In the genomic region with DNA sequence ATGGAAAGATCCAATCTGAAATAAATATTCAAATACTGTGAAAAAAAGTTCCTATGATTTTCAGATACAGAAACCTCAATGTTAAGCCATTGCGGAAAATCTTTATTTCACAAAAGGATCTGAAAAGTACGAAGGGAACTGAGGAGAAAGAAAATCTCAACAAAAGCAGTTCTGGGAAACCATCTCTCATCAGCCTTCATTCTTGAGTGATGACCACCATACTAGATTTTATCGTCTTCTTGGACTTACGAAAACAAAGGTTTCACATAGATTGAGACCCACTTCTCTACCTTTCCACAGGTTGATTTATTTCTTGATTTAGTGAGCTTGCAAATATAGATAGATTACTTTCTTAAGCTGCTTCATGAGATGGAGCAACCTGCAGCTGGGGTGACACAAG, we compare ENCODE assay signal across 36 cellular contexts.
A peak's percentile ranks its signal among the peaks of the same experiment; 100 is the strongest.
DNase-seq lines count a peak whose midpoint lies in the region; ATAC-seq, FAIRE-seq and TF ChIP-seq lines count a peak whose summit lies in the region.
"Had no signal": no experiment of that assay in that cellular context is flagged by ENCODE, and none has a peak within 500 bp of the region (broad histone marks: within the 10 kb centered on the region; RNA-seq: fewer than 3 reads in every experiment).

No MANE protein-coding gene starts in this region.

- peak overlapping the region; percentile 33 for H2BK12ac ChIP-seq in trophoblast cell (ENCODE audit: low read length)

- no peaks in the 10 kb centered on the region; a peak in 2 of 5 replicates for H3K4me1 ChIP-seq in K562 (replicated peaks in 1 of 2; ENCODE audit: control insufficient read depth in 2 of 2, insufficient read depth in 2 of 2, low read length in 2 of 2)
- H3K4me1 ChIP-seq in mesendoderm (ENCODE audit: control insufficient read depth, low read depth, low read length): peaks cover 2% of the 10 kb centered on the region
- H3K4me1 ChIP-seq in trophoblast cell (ENCODE audit: control insufficient read depth in 1 of 2, insufficient read depth in 2 of 2, low read length in 2 of 2): peaks cover 10 to 11% of the 10 kb centered on the region in 2 experiments
- H3K4me1 ChIP-seq in right atrium auricular region: peaks cover 0 to 12% of the 10 kb centered on the region in 2 donors
- H3K4me1 ChIP-seq in vagina: no peaks in the 10 kb centered on the region
- H3K4me1 ChIP-seq: BE2C; BLaER1; BLaER1 treated with 17β-estradiol and CSF1 and Interleukin-3, amounts not matched to agents 10 nM and 100 nM had no signal

- H3K4me2 ChIP-seq in K562 (ENCODE audit: insufficient read depth, low read length): no peak overlapping the region
- H3K4me2 ChIP-seq in mesendoderm (ENCODE audit: low read length): no peak overlapping the region
- H3K4me2 ChIP-seq in trophoblast cell (ENCODE audit: low read length): no peak overlapping the region
- H3K4me2 ChIP-seq: A549; BLaER1; BLaER1 treated with 17β-estradiol and CSF1 and Interleukin-3, amounts not matched to agents 10 nM and 100 nM had no signal

- no peak overlapping the region for H4K5ac ChIP-seq in mesendoderm (ENCODE audit: low read length)

- H2BK5ac ChIP-seq in mesendoderm (ENCODE audit: low read length): no peak overlapping the region
- H2BK5ac ChIP-seq in trophoblast cell (ENCODE audit: low read depth, low read length, poor library complexity): no peak overlapping the region

- no peak for ATAC-seq in K562
- ATAC-seq: A549; CD8-positive, alpha-beta T cell had no signal

- H3K9me1 ChIP-seq in K562 (ENCODE audit: control insufficient read depth, insufficient read depth, low read length): no peaks in the 10 kb centered on the region

- H2BK120ac ChIP-seq in mesendoderm (ENCODE audit: low read depth, low read length) (peak overlapping the region; percentile 66), trophoblast cell (ENCODE audit: insufficient read depth, low read length, poor library complexity) (peak overlapping the region; percentile 8)

- peaks cover 54% of the 10 kb centered on the region for H3K4me1 Mint-ChIP-seq in mesothelial cell of epicardium
- H3K4me1 Mint-ChIP-seq: B cell; CD14-positive monocyte; CD4-positive, alpha-beta memory T cell; CD4-positive, CD25-positive, alpha-beta regulatory T cell; CD8-positive, alpha-beta memory T cell had no signal

- H3K56ac ChIP-seq in mesendoderm (ENCODE audit: low read length): no peak overlapping the region

- H3K27ac ChIP-seq in K562 (ENCODE audit: extremely low read depth, low read depth, low read length) (no peak overlapping the region), mesendoderm (ENCODE audit: low read depth, low read length) (no peak overlapping the region), trophoblast cell (ENCODE audit: low read depth, low read length) (no peak overlapping the region), right atrium auricular region (no peak overlapping the region), vagina (no peak overlapping the region)
- H3K27ac ChIP-seq: 22Rv1; A549; BLaER1; BLaER1 treated with 17β-estradiol and CSF1 and Interleukin-3, amounts not matched to agents 10 nM and 100 nM; C4-2B had no signal

- intact Hi-C loops in K562 (cut with micrococcal nuclease): loop anchor here (10.0 kb wide), 1 partner anchor 309 kb away; no protein-coding TSS in a partner anchor
- intact Hi-C loops in vagina (cut with DNase I): no loop called here

- H3K4ac ChIP-seq in mesendoderm (ENCODE audit: low read depth, low read length) (no peak overlapping the region), trophoblast cell (ENCODE audit: low read depth, low read length) (no peak overlapping the region)

- no peak overlapping the region for H3K4me3 Mint-ChIP-seq in mesothelial cell of epicardium
- H3K4me3 Mint-ChIP-seq: B cell; CD14-positive monocyte; CD4-positive, alpha-beta memory T cell; CD4-positive, alpha-beta T cell; CD4-positive, CD25-positive, alpha-beta regulatory T cell; CD8-positive, alpha-beta memory T cell; CD8-positive, alpha-beta T cell had no signal

- H3K4me3 ChIP-seq in K562 (no peak overlapping the region), mesendoderm (ENCODE audit: low read length) (no peak overlapping the region), trophoblast cell (ENCODE audit: low read depth, low read length) (no peak overlapping the region), right atrium auricular region (no peak overlapping the region), vagina (no peak overlapping the region)
- H3K4me3 ChIP-seq: A549; BLaER1; BLaER1 treated with 17β-estradiol and CSF1 and Interleukin-3, amounts not matched to agents 10 nM and 100 nM had no signal

- peaks cover 7% of the 10 kb centered on the region for H3K9me3 Mint-ChIP-seq in mesothelial cell of epicardium
- H3K9me3 Mint-ChIP-seq: CD14-positive monocyte; CD4-positive, alpha-beta T cell; CD8-positive, alpha-beta T cell had no signal

- H2AK5ac ChIP-seq in mesendoderm (ENCODE audit: low read length) (no peak overlapping the region), trophoblast cell (ENCODE audit: low read length) (no peak overlapping the region)

- no peak overlapping the region for H3K23ac ChIP-seq in mesendoderm (ENCODE audit: low read length)
- no peak overlapping the region for H3K23ac ChIP-seq in trophoblast cell (ENCODE audit: low read length)

- DNase-seq in K562 (ENCODE audit: extremely low read depth in 1 of 4, low spot score in 3 of 4) (no peak), mesendoderm (no peak), mesothelial cell of epicardium (ENCODE audit: low spot score in 2 of 2, unreplicated experiment in 2 of 2) (no peak), trophoblast cell (peak; percentile 28 to 86), NCI-H2227 (lab: John Stamatoyannopoulos, UW; ENCODE audit: unreplicated experiment) (no peak), GM03348 (ENCODE audit: low spot score) (no peak), right atrium auricular region (ENCODE audit: low spot score) (no peak), vagina (ENCODE audit: extremely low spot score in 2 of 2) (no peak)
- DNase-seq: 8988T; ACHN; AML-193; BE2C; C1 segment of cervical spinal cord; Caco-2; Calu3; CD4-positive, alpha-beta memory T cell; CD4-positive, alpha-beta T cell; CD4-positive, CD25-positive, alpha-beta regulatory T cell; CD8-positive, alpha-beta memory T cell; CD8-positive, alpha-beta T cell; COR-L47; DMS 273 treated with DMSO at 0.1 percent for 48 hours; DMS153; DMS53; DMS79; DMS79 treated with DMSO at 0.1 percent for 48 hours; DND-41 had no signal

- no peak for TF ChIP-seq CTCF in K562 (IDR thresholded peaks at IDR 0.05 in 2 of 3, conservative IDR thresholded peaks at IDR 0.05 in 1 of 3; ENCODE audit: insufficient read depth in 2 of 3, low read depth in 1 of 3, low read length in 3 of 3)
- TF ChIP-seq CTCF in mesothelial cell of epicardium (IDR thresholded peaks at IDR 0.05; ENCODE audit: unreplicated experiment): no peak
- TF ChIP-seq CTCF in right atrium auricular region (IDR thresholded peaks at IDR 0.05): no peak
- no peak for TF ChIP-seq CTCF in vagina (IDR thresholded peaks at IDR 0.05)

- no peak overlapping the region for H3K14ac ChIP-seq in trophoblast cell (ENCODE audit: low read length)

- H3K18ac ChIP-seq in mesendoderm (ENCODE audit: low read length): no peak overlapping the region
- no peak overlapping the region for H3K18ac ChIP-seq in trophoblast cell (ENCODE audit: low read length)

- no peak overlapping the region for H4K12ac ChIP-seq in trophoblast cell (ENCODE audit: low read depth, low read length)

- H3K27me3 Mint-ChIP-seq in mesothelial cell of epicardium (ENCODE audit: low read depth): no peaks in the 10 kb centered on the region
- H3K27me3 Mint-ChIP-seq: B cell; CD4-positive, alpha-beta T cell; CD4-positive, CD25-positive, alpha-beta regulatory T cell had no signal

- H3K9me3 ChIP-seq in K562 (replicated peaks; ENCODE audit: control insufficient read depth, insufficient read depth, low read depth, low read length) (no peaks in the 10 kb centered on the region; the same call in 1 of the 2 replicates), trophoblast cell (ENCODE audit: insufficient read depth, low read depth, low read length) (no peaks in the 10 kb centered on the region), right atrium auricular region (no peaks in the 10 kb centered on the region), vagina (no peaks in the 10 kb centered on the region)
- H3K9me3 ChIP-seq: A549; BE2C; BLaER1; BLaER1 treated with 17β-estradiol and CSF1 and Interleukin-3, amounts not matched to agents 10 nM and 100 nM had no signal

- peaks cover 8% of the 10 kb centered on the region for H3K36me3 Mint-ChIP-seq in mesothelial cell of epicardium
- H3K36me3 Mint-ChIP-seq: CD14-positive monocyte; CD4-positive, alpha-beta memory T cell; CD4-positive, CD25-positive, alpha-beta regulatory T cell; CD8-positive, alpha-beta memory T cell; CD8-positive, alpha-beta T cell had no signal

- no peaks in the 10 kb centered on the region for H3K79me1 ChIP-seq in mesendoderm (ENCODE audit: low read length)
- H3K79me1 ChIP-seq in trophoblast cell (ENCODE audit: low read length): peaks cover 24% of the 10 kb centered on the region

- H2AFZ ChIP-seq in K562 (ENCODE audit: low read depth, low read length) (no peak overlapping the region), trophoblast cell (ENCODE audit: insufficient read depth, low read length, poor library complexity) (no peak overlapping the region)

- no TSS peak for BruUV-seq in K562 (replicated peaks; lab: Mats Ljungman, UMichigan)

- WGBS in K562 (ENCODE audit: insufficient coverage, low coverage, missing lambda C conversion rate): 23% methylated on average over 4 of the region's 4 CpGs
- no CpG with 5 or more reads among the region's 4 CpGs for WGBS in mesendoderm (ENCODE audit: extremely low coverage, insufficient coverage, low lambda C conversion rate)
- no CpG with 5 or more reads among the region's 4 CpGs for WGBS in trophoblast cell (ENCODE audit: extremely low coverage, insufficient coverage, insufficient read length)

- no peak for TF ChIP-seq EP300 in K562 (IDR thresholded peaks at IDR 0.05; ENCODE audit: low read length)

- no peak overlapping the region for H3K9ac ChIP-seq in K562 (ENCODE audit: insufficient read depth in 1 of 2, low read depth in 2 of 2, low read length in 2 of 2)
- no peak overlapping the region for H3K9ac ChIP-seq in mesendoderm (ENCODE audit: low read length)
- H3K9ac ChIP-seq in trophoblast cell (ENCODE audit: low read length): no peak overlapping the region
- H3K9ac ChIP-seq: BLaER1; BLaER1 treated with 17β-estradiol and CSF1 and Interleukin-3, amounts not matched to agents 10 nM and 100 nM had no signal

- peaks cover 8 to 9% of the 10 kb centered on the region in 2 experiments; a peak in 3 of 5 replicates for H3K27me3 ChIP-seq in K562 (ENCODE audit: control insufficient read depth in 2 of 2, insufficient read depth in 2 of 2, low read length in 2 of 2)
- no peaks in the 10 kb centered on the region for H3K27me3 ChIP-seq in mesendoderm (ENCODE audit: insufficient read depth, low read length, poor library complexity)
- H3K27me3 ChIP-seq in trophoblast cell (ENCODE audit: insufficient read depth, low read length): no peaks in the 10 kb centered on the region
- H3K27me3 ChIP-seq in right atrium auricular region: no peaks in the 10 kb centered on the region
- no peaks in the 10 kb centered on the region for H3K27me3 ChIP-seq in vagina
- H3K27me3 ChIP-seq: BE2C; BLaER1; BLaER1 treated with 17β-estradiol and CSF1 and Interleukin-3, amounts not matched to agents 10 nM and 100 nM had no signal

- no peak for TF ChIP-seq POLR2A in K562 (conservative IDR thresholded peaks at IDR 0.05)
- no peak for TF ChIP-seq POLR2A in vagina (IDR thresholded peaks at IDR 0.05)

- no peak overlapping the region for H2BK15ac ChIP-seq in mesendoderm (replicated peaks; ENCODE audit: low read depth)

- no peaks in the 10 kb centered on the region for H3K79me2 ChIP-seq in K562 (ENCODE audit: control insufficient read depth, insufficient read depth, low read length)
- H3K79me2 ChIP-seq in mesendoderm (ENCODE audit: control insufficient read depth, insufficient read depth, low read length): no peaks in the 10 kb centered on the region
- H3K79me2 ChIP-seq in trophoblast cell (ENCODE audit: control insufficient read depth, insufficient read depth, low read length, poor library complexity): peaks cover 1% of the 10 kb centered on the region

- TF ChIP-seq RAD21 in K562 (CRISPR knock-in tag; conservative IDR thresholded peaks at IDR 0.05 in 1 of 2, IDR thresholded peaks at IDR 0.05 in 1 of 2): no peak

- no peaks in the 10 kb centered on the region for H4K20me1 ChIP-seq in K562 (replicated peaks; ENCODE audit: control insufficient read depth, insufficient read depth, low read length)
- H4K20me1 ChIP-seq: BLaER1; BLaER1 treated with 17β-estradiol and CSF1 and Interleukin-3, amounts not matched to agents 10 nM and 100 nM had no signal

- POLR2A ChIA-PET in K562 (lab: Yijun Ruan, JAX): interaction anchor here (0.8 kb wide), 1 partner anchor 319 kb away, joined by 4 read pairs; no protein-coding TSS in a partner anchor

- CTCF ChIA-PET in K562 (lab: Yijun Ruan, JAX; ENCODE audit: low intra/inter-chr PET ratio): no interaction called here

- H4K8ac ChIP-seq in mesendoderm (ENCODE audit: low read depth, low read length) (no peak overlapping the region), trophoblast cell (ENCODE audit: low read depth, low read length) (no peak overlapping the region)

- no peaks in the 10 kb centered on the region for H3K36me3 ChIP-seq in K562 (ENCODE audit: control insufficient read depth, insufficient read depth, low read length)
- no peaks in the 10 kb centered on the region for H3K36me3 ChIP-seq in mesendoderm (ENCODE audit: control insufficient read depth, insufficient read depth, low read length)
- no peaks in the 10 kb centered on the region for H3K36me3 ChIP-seq in trophoblast cell (ENCODE audit: control insufficient read depth in 1 of 2, insufficient read depth in 2 of 2, low read length in 2 of 2)
- no peaks in the 10 kb centered on the region for H3K36me3 ChIP-seq in right atrium auricular region
- no peaks in the 10 kb centered on the region for H3K36me3 ChIP-seq in vagina
- H3K36me3 ChIP-seq: BE2C; BLaER1; BLaER1 treated with 17β-estradiol and CSF1 and Interleukin-3, amounts not matched to agents 10 nM and 100 nM had no signal

- in situ Hi-C loops in K562 (cut with MboI): no loop called here

- no peak overlapping the region for H4K91ac ChIP-seq in trophoblast cell (ENCODE audit: low read depth, low read length)

- H3K27ac Mint-ChIP-seq in mesothelial cell of epicardium: peak overlapping the region; percentile 87
- H3K27ac Mint-ChIP-seq: B cell; CD14-positive monocyte; CD4-positive, alpha-beta memory T cell; CD4-positive, alpha-beta T cell; CD4-positive, CD25-positive, alpha-beta regulatory T cell; CD8-positive, alpha-beta memory T cell; CD8-positive, alpha-beta T cell had no signal

- no peak for FAIRE-seq in K562 (lab: Jason Lieb, UNC)
- FAIRE-seq: A204.1, A549, D721Med had no signal

Comparison
In these comparisons a context has a peak if more than half of its experiments do, and no peak if none do; other contexts are left out.
1. DNase-seq: peak in trophoblast cell (2 of 2); none in K562 (0 of 4), mesendoderm (single experiment), mesothelial cell of epicardium (0 of 2), NCI-H2227 (single experiment), GM03348 (single experiment), right atrium auricular region (single experiment) and vagina (0 of 2).